In the genomic region with DNA sequence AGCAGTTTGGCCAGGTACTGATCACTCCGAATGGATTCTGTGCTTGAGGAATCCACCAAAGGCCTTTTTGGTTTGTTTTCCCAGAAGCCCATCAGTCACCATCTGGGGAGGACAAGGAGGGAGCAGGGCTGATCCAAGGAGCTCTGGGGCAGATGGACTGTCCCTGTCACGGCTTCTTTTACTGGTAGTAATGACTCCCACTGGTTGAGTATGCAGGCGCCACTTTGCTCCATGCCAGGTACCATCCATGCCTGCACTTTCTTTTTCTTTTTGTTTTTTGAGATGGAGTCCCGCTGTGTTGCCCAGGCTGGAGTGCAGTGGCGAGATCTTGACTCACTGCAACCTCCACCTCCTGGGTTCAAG, we compare ENCODE assay signal across 27 cellular contexts.
DNase-seq lines count a peak whose midpoint lies in the region; ATAC-seq and TF ChIP-seq lines count a peak whose summit lies in the region.
"Had no signal": no experiment of that assay in that cellular context is flagged by ENCODE, and none has a peak within 500 bp of the region (broad histone marks: within the 10 kb centered on the region; RNA-seq: fewer than 3 reads in every experiment).

No MANE protein-coding gene starts in this region.

- no peaks in the 10 kb centered on the region for H4K20me1 ChIP-seq in BLaER1

- no peaks in the 10 kb centered on the region for H3K36me3 Mint-ChIP-seq in naive B cell
- no peaks in the 10 kb centered on the region for H3K36me3 Mint-ChIP-seq in activated T-cell treated with anti-CD3 and anti-CD28 coated beads, Interleukin-2, amount 50 U/mL, for 72 hours (ENCODE audit: insufficient read depth in 2 of 2)
- H3K36me3 Mint-ChIP-seq: activated naive CD8-positive, alpha-beta T cell had no signal

- peak overlapping the region; percentile 88 for H3K4me2 ChIP-seq in BLaER1
- H3K4me2 ChIP-seq: hepatocyte, SK-N-SH had no signal

- peaks cover 0 to 16% (median 9%) of the 10 kb centered on the region in 3 donors for H3K27me3 Mint-ChIP-seq in naive B cell
- no peaks in the 10 kb centered on the region for H3K27me3 Mint-ChIP-seq in activated T-cell treated with anti-CD3 and anti-CD28 coated beads, Interleukin-2, amount 50 U/mL, for 72 hours (ENCODE audit: low read depth)
- H3K27me3 Mint-ChIP-seq: activated naive CD8-positive, alpha-beta T cell had no signal

- TF ChIP-seq CTCF in RWPE2 (IDR thresholded peaks at IDR 0.05; ENCODE audit: poor library complexity, severe bottlenecking) = no peak

- peak; percentile 34; the same call in 1 of the 3 replicates for ATAC-seq in RWPE2 (ENCODE audit: low read depth)
- ATAC-seq in naive B cell (ENCODE audit: low read depth in 2 of 2) = no peak
- ATAC-seq in activated T-cell treated with anti-CD3 and anti-CD28 coated beads, Interleukin-2, amount 50 U/mL, for 72 hours (replicated peaks in 1 of 2) = no peak
- ATAC-seq: pancreas, T-helper 17 cell had no signal

- peak overlapping the region in 4 of 6 donors; percentile 6 to 68 (median 20) for H3K27ac Mint-ChIP-seq in naive B cell
- no peak overlapping the region for H3K27ac Mint-ChIP-seq in activated T-cell treated with anti-CD3 and anti-CD28 coated beads, Interleukin-2, amount 50 U/mL, for 72 hours
- H3K27ac Mint-ChIP-seq: activated naive CD8-positive, alpha-beta T cell; activated T-helper 17 cell treated with anti-CD3 and anti-CD28 coated beads, Interleukin-2, amount 50 U/mL, for 72 hours; nephron; T-helper 17 cell had no signal

- DNase-seq in NCI-H82 (lab: John Stamatoyannopoulos, UW) (peak; percentile 57), NCI-H82 treated with DMSO at 0.1 percent for 48 hours (lab: John Stamatoyannopoulos, UW; ENCODE audit: unreplicated experiment) (no peak), RWPE2 (ENCODE audit: low spot score) (no peak), naive B cell (no peak), NCI-H146 treated with DMSO at 0.1 percent for 48 hours (lab: John Stamatoyannopoulos, UW; ENCODE audit: unreplicated experiment) (no peak)
- no peak for DNase-seq in activated T-cell treated with anti-CD3 and anti-CD28 coated beads, Interleukin-2, amount 50 U/mL, for 72 hours
- no peak for DNase-seq in NK-92 treated with Interleukin-12 subunit alpha and Interleukin-12 subunit beta, amount 100 ng/mL, for 24 hours (lab: John Stamatoyannopoulos, UW)
- DNase-seq: activated CD4-positive, alpha-beta T cell treated with anti-CD3 and anti-CD28 coated beads, Interleukin-2, amount 50 U/mL, for 48 hours; aorta; GF-D8; Kasumi-1; NCI-H1417 treated with DMSO at 0.1 percent for 48 hours; NCI-H2081; NCI-H446; pancreas; SK-N-SH; stomach; T-helper 17 cell; uterus had no signal

- peak overlapping the region in 2 of 8 donors; percentile 28 to 56 for H3K4me3 Mint-ChIP-seq in naive B cell
- no peak overlapping the region for H3K4me3 Mint-ChIP-seq in activated T-cell treated with anti-CD3 and anti-CD28 coated beads, Interleukin-2, amount 50 U/mL, for 72 hours
- H3K4me3 Mint-ChIP-seq: activated naive CD8-positive, alpha-beta T cell; activated T-helper 17 cell treated with anti-CD3 and anti-CD28 coated beads, Interleukin-2, amount 50 U/mL, for 72 hours; nephron; T-helper 17 cell had no signal

- peak overlapping the region; percentile 79 for H3K27ac ChIP-seq in BLaER1
- H3K27ac ChIP-seq in RWPE2 (ENCODE audit: poor library complexity, severe bottlenecking) = no peak overlapping the region
- H3K27ac ChIP-seq: hepatocyte, pancreas, skin epidermis, stomach, uterus had no signal

- H3K4me1 ChIP-seq in BLaER1 (peaks cover 38% of the 10 kb centered on the region), RWPE2 (ENCODE audit: insufficient read depth, poor library complexity, severe bottlenecking) (no peaks in the 10 kb centered on the region)
- H3K4me1 ChIP-seq: pancreas, stomach, uterus had no signal

- H3K36me3 ChIP-seq in BLaER1 = no peaks in the 10 kb centered on the region
- H3K36me3 ChIP-seq in RWPE2 (ENCODE audit: low read depth) = no peaks in the 10 kb centered on the region
- H3K36me3 ChIP-seq: cardiac muscle cell, pancreas, stomach, uterus had no signal

- H3K4me3 ChIP-seq in BLaER1 (no peak overlapping the region), RWPE2 (ENCODE audit: severe bottlenecking) (no peak overlapping the region)
- H3K4me3 ChIP-seq: cardiac muscle cell, hepatocyte, lung, pancreas, skin epidermis, stomach, uterus had no signal

- H3K9me3 ChIP-seq in BLaER1 (no peaks in the 10 kb centered on the region), RWPE2 (ENCODE audit: severe bottlenecking) (no peaks in the 10 kb centered on the region)
- H3K9me3 ChIP-seq: pancreas, SK-N-SH, stomach, uterus had no signal

- H3K9me3 Mint-ChIP-seq in naive B cell = peaks cover 0 to 10% (median 0%) of the 10 kb centered on the region in 7 donors
- H3K9me3 Mint-ChIP-seq in activated T-cell treated with anti-CD3 and anti-CD28 coated beads, Interleukin-2, amount 50 U/mL, for 72 hours = peaks cover 0 to 5% of the 10 kb centered on the region in 2 donors
- H3K9me3 Mint-ChIP-seq: activated T-helper 17 cell treated with anti-CD3 and anti-CD28 coated beads, Interleukin-2, amount 50 U/mL, for 72 hours had no signal

- H3K4me1 Mint-ChIP-seq in naive B cell = peaks cover 24 to 28% (median 24%) of the 10 kb centered on the region in 3 donors
- H3K4me1 Mint-ChIP-seq in activated T-cell treated with anti-CD3 and anti-CD28 coated beads, Interleukin-2, amount 50 U/mL, for 72 hours (ENCODE audit: low read depth) = peaks cover 8% of the 10 kb centered on the region

- H3K9ac ChIP-seq in BLaER1 = peak overlapping the region; percentile 25; the same call in 1 of the 2 replicates
- H3K9ac ChIP-seq: SK-N-SH had no signal

- H3K27me3 ChIP-seq in BLaER1 (no peaks in the 10 kb centered on the region), RWPE2 (ENCODE audit: insufficient read depth, poor library complexity, severe bottlenecking) (no peaks in the 10 kb centered on the region)
- H3K27me3 ChIP-seq: cardiac muscle cell, hepatocyte, pancreas, uterus had no signal
